Comparison of ENCODE assay signal across 8 cellular contexts in the genomic region with DNA sequence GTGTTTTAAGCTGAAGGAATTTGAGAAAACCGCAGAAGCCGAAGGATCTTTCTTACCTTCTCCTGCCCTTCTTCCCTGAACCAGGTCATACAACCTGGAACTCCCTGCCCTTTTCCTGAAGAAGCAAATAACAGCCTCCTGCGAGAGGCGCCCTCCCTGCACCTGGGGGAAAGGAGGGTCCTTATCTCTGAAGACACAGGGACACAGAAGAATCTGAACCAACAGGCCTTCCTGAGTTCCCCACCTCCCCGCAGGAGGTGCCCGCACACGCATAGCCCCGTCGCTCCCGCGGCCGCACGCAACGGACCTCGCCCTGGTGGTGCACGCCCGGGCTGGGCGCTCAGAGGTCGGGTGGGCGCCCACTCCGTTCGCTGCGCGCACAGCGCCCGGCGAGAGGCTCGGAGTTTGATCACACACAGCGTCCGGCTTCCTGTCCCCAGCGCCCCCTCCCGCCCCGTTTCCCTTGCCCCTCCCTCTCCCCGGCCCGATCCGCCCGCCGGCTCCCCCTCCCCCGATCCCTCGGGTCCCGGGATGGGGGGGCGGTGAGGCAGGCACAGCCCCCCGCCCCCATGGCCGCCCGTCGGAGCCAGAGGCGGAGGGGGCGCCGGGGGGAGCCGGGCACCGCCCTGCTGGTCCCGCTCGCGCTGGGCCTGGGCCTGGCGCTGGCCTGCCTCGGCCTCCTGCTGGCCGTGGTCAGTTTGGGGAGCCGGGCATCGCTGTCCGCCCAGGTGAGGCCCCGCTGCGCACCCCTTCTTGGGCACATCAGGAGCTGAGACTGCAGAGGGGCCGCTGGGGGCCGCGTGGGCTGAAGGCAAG. TPM values are rescaled to one million over a fixed set of nuclear protein-coding genes. Genes with fewer than 3 reads are reported as not detected.
DNase-seq lines count a peak whose midpoint lies in the region; ATAC-seq, FAIRE-seq and TF ChIP-seq lines count a peak whose summit lies in the region.

A gene with protein sequence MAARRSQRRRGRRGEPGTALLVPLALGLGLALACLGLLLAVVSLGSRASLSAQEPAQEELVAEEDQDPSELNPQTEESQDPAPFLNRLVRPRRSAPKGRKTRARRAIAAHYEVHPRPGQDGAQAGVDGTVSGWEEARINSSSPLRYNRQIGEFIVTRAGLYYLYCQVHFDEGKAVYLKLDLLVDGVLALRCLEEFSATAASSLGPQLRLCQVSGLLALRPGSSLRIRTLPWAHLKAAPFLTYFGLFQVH (plus strand): TSS at position 474 of the 816 bp plus-strand sequence. CDS start 96 bp downstream, at position 570.

- peaks cover 15% of the 10 kb centered on the region for H3K36me3 Mint-ChIP-seq in stimulated activated effector memory CD8-positive, alpha-beta T cell treated with anti-CD3 and anti-CD28 coated beads, Interleukin-12 subunit alpha, Interleukin-12 subunit beta, amount 100 ng/mL, for 72 hours

- H3K4ac ChIP-seq in mesendoderm (ENCODE audit: low read depth, low read length): no peak within 1 kb of the TSS

- POLR2A ChIA-PET in A549 (lab: Yijun Ruan, JAX): interaction anchor here (0.6 to 1.7 kb wide), 3 partner anchors 11 to 64 kb away, joined by 3 to 9 read pairs (median 5); partner anchors contain the start of gene MPDU1

- H3K9ac ChIP-seq in endocrine pancreas (ENCODE audit: control insufficient read depth, insufficient read depth, low read length) (peak within 1 kb of the TSS; percentile 68), mesendoderm (ENCODE audit: low read length) (peak within 1 kb of the TSS; percentile 85)

- H3K4me3 ChIP-seq in A549 (peak within 1 kb of the TSS; percentile 63), endocrine pancreas (ENCODE audit: control insufficient read depth, insufficient read depth, low read length) (peak within 1 kb of the TSS; percentile 29), mesendoderm (ENCODE audit: low read length) (peak within 1 kb of the TSS; percentile 61)

- H3K36me3 ChIP-seq in endocrine pancreas (ENCODE audit: control insufficient read depth, insufficient read depth, low read length) (no peaks in the 10 kb centered on the region), mesendoderm (ENCODE audit: control insufficient read depth, insufficient read depth, low read length) (no peaks in the 10 kb centered on the region)

- no peak within 1 kb of the TSS for H4K5ac ChIP-seq in mesendoderm (ENCODE audit: low read length)

- TF ChIP-seq POLR2A in A549 (IDR thresholded peaks at IDR 0.05; ENCODE audit: low read length) (peak; percentile 82), H54 (IDR thresholded peaks at IDR 0.05; ENCODE audit: low read depth, low read length) (peak; percentile 52)

- no peak within 1 kb of the TSS for H2BK5ac ChIP-seq in mesendoderm (ENCODE audit: low read length)

- peaks cover 59% of the 10 kb centered on the region for H3K4me1 Mint-ChIP-seq in stimulated activated effector memory CD8-positive, alpha-beta T cell treated with anti-CD3 and anti-CD28 coated beads, Interleukin-12 subunit alpha, Interleukin-12 subunit beta, amount 100 ng/mL, for 72 hours

- H3K4me1 ChIP-seq in A549: peaks cover 17% of the 10 kb centered on the region
- no peaks in the 10 kb centered on the region for H3K4me1 ChIP-seq in endocrine pancreas (ENCODE audit: control insufficient read depth, insufficient read depth, low read length)
- H3K4me1 ChIP-seq in mesendoderm (ENCODE audit: control insufficient read depth, low read depth, low read length): no peaks in the 10 kb centered on the region

- TF ChIP-seq EP300 in A549 (IDR thresholded peaks at IDR 0.05): no peak

- H3K79me2 ChIP-seq in mesendoderm (ENCODE audit: control insufficient read depth, insufficient read depth, low read length): no peaks in the 10 kb centered on the region

- no peak within 1 kb of the TSS for H2BK15ac ChIP-seq in mesendoderm (replicated peaks; ENCODE audit: low read depth)

- ATAC-seq in A549: peak; percentile 89
- ATAC-seq in stimulated activated effector memory CD8-positive, alpha-beta T cell treated with anti-CD3 and anti-CD28 coated beads, Interleukin-12 subunit alpha, Interleukin-12 subunit beta, amount 100 ng/mL, for 72 hours: peak; percentile 80

- H3K4me2 ChIP-seq in A549 (peak within 1 kb of the TSS; percentile 84), mesendoderm (ENCODE audit: low read length) (peak within 1 kb of the TSS; percentile 95)

- H3K18ac ChIP-seq in mesendoderm (ENCODE audit: low read length): peak within 1 kb of the TSS; percentile 12

- 10% methylated on average over 17 of the region's 65 CpGs for WGBS in A549 (ENCODE audit: missing lambda C conversion rate)
- WGBS in mesendoderm (ENCODE audit: extremely low coverage, insufficient coverage, low lambda C conversion rate): no CpG with 5 or more reads among the region's 65 CpGs

- H3K27me3 ChIP-seq in endocrine pancreas (ENCODE audit: control insufficient read depth, insufficient read depth, low read length) (no peaks in the 10 kb centered on the region), mesendoderm (ENCODE audit: insufficient read depth, low read length, poor library complexity) (no peaks in the 10 kb centered on the region)

- no peaks in the 10 kb centered on the region for H3K9me3 Mint-ChIP-seq in stimulated activated effector memory CD8-positive, alpha-beta T cell treated with anti-CD3 and anti-CD28 coated beads, Interleukin-12 subunit alpha, Interleukin-12 subunit beta, amount 100 ng/mL, for 72 hours

- H3K27ac Mint-ChIP-seq in stimulated activated effector memory CD8-positive, alpha-beta T cell treated with anti-CD3 and anti-CD28 coated beads, Interleukin-12 subunit alpha, Interleukin-12 subunit beta, amount 100 ng/mL, for 72 hours: peak within 1 kb of the TSS; percentile 93

- H3K9me3 ChIP-seq in A549 (no peaks in the 10 kb centered on the region), endocrine pancreas (ENCODE audit: control insufficient read depth, low read length) (no peaks in the 10 kb centered on the region)

- H3K23ac ChIP-seq in mesendoderm (ENCODE audit: low read length): peak within 1 kb of the TSS; percentile 80

- H3K4me3 Mint-ChIP-seq in stimulated activated effector memory CD8-positive, alpha-beta T cell treated with anti-CD3 and anti-CD28 coated beads, Interleukin-12 subunit alpha, Interleukin-12 subunit beta, amount 100 ng/mL, for 72 hours: peak within 1 kb of the TSS; percentile 79

- CTCF ChIA-PET in A549 (lab: Yijun Ruan, JAX): interaction anchor here (0.6 to 16.8 kb wide), 16 partner anchors 8 to 195 kb away, joined by 3 to 190 read pairs (median 4); partner anchors contain the start of genes SENP3, TMEM95 and TNFSF13

- FAIRE-seq in A549 (lab: Jason Lieb, UNC) (no peak), H54 (lab: Jason Lieb, UNC) (no peak)

- H3K79me1 ChIP-seq in mesendoderm (ENCODE audit: low read length): no peaks in the 10 kb centered on the region

- no peak within 1 kb of the TSS for H4K8ac ChIP-seq in mesendoderm (ENCODE audit: low read depth, low read length)

- H3K27ac ChIP-seq in A549: peak within 1 kb of the TSS; percentile 81 to 90
- no peak within 1 kb of the TSS for H3K27ac ChIP-seq in mesendoderm (ENCODE audit: low read depth, low read length)

- no peak within 1 kb of the TSS for H2BK120ac ChIP-seq in mesendoderm (ENCODE audit: low read depth, low read length)

- TF ChIP-seq RAD21 in A549 (conservative IDR thresholded peaks at IDR 0.05 in 1 of 2, IDR thresholded peaks at IDR 0.05 in 1 of 2): no peak

- H2AK5ac ChIP-seq in mesendoderm (ENCODE audit: low read length): no peak within 1 kb of the TSS

- peak; percentile 19; the same call in 1 of the 3 replicates for TF ChIP-seq CTCF in A549 (IDR thresholded peaks at IDR 0.05)

- peak in 1 of 2 experiments; percentile 42 for DNase-seq in A549 (ENCODE audit: low read depth in 1 of 2, low spot score in 1 of 2)
- DNase-seq in H54 (ENCODE audit: insufficient read length, low spot score): peak; percentile 41
- peak; percentile 67 to 72 for DNase-seq in activated CD4-positive, alpha-beta T cell treated with anti-CD3 and anti-CD28 coated beads, Interleukin-2, amount 50 U/mL, for 48 hours
- peak; percentile 44 for DNase-seq in mesendoderm
- DNase-seq in stimulated activated effector memory CD8-positive, alpha-beta T cell treated with anti-CD3 and anti-CD28 coated beads, Interleukin-12 subunit alpha, Interleukin-12 subunit beta, amount 100 ng/mL, for 72 hours (ENCODE audit: low spot score in 2 of 2): peak; percentile 45 to 80
- DNase-seq in NCI-H2107 (lab: John Stamatoyannopoulos, UW): no peak
- no peak for DNase-seq in NCI-H446 treated with DMSO at 0.1 percent for 48 hours (lab: John Stamatoyannopoulos, UW)

- H3K56ac ChIP-seq in mesendoderm (ENCODE audit: low read length): peak within 1 kb of the TSS; percentile 95

TF ChIP-seq in A549, 52 proteins besides CTCF, POLR2A, EP300 and RAD21 (continues in another document):
- TF ChIP-seq, protein P1, sequence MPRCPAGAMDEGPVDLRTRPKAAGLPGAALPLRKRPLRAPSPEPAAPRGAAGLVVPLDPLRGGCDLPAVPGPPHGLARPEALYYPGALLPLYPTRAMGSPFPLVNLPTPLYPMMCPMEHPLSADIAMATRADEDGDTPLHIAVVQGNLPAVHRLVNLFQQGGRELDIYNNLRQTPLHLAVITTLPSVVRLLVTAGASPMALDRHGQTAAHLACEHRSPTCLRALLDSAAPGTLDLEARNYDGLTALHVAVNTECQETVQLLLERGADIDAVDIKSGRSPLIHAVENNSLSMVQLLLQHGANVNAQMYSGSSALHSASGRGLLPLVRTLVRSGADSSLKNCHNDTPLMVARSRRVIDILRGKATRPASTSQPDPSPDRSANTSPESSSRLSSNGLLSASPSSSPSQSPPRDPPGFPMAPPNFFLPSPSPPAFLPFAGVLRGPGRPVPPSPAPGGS (IDR thresholded peaks at IDR 0.05): peak; percentile 78; the same call in 2 of the 3 replicates
- TF ChIP-seq PHF8 (IDR thresholded peaks at IDR 0.05; ENCODE audit: borderline replicate concordance, low read depth): peak; percentile 68
- peak; percentile 28 to 55; a peak in 2 of 5 replicates for TF ChIP-seq JUN (IDR thresholded peaks at IDR 0.05)
- TF ChIP-seq ESRRA (IDR thresholded peaks at IDR 0.05; ENCODE audit: borderline replicate concordance, low read length): no peak
- TF ChIP-seq RNF2 (IDR thresholded peaks at IDR 0.05; ENCODE audit: borderline replicate concordance, low read depth): 0 out of 2 replicates have a peak, but pooled peaks have one; percentile 34
- TF ChIP-seq MAX (IDR thresholded peaks at IDR 0.05): no peak
- TF ChIP-seq EHMT2 (IDR thresholded peaks at IDR 0.05; ENCODE audit: low read depth): no peak
- TF ChIP-seq SMC3 (IDR thresholded peaks at IDR 0.05): peak; percentile 33; the same call in 1 of the 3 replicates

RNA-seq across cellular contexts. Expression of the gene that starts here (rescaled TPM):
- polyA plus RNA-seq in A549 (2011; rRNA removed) (11.9 and 12.4 TPM in 2 replicates), A549 (2017; fragmentation: RNase III; extraction: RNeasy Plus Mini Kit Qiagen cat#74134 plus additional on column Dnase treatment) (7.9 to 9.9 TPM (median 9.7 TPM) in 3 replicates)
- polyA plus RNA-seq in A549 (2012; cell fraction: cytosol; rRNA removed): 15.2 and 16.6 TPM in 2 replicates
- 8.7 and 10.0 TPM in 2 replicates for polyA plus RNA-seq in A549 (2012; cell fraction: nucleus; rRNA removed)
- 2.7 and 3.3 TPM in 2 replicates for polyA minus RNA-seq in A549 (2011; rRNA and poly(A)+ RNA removed)
- 1.9 TPM for polyA plus RNA-seq in mesendoderm (2013, experiment 1 of 2)
- polyA plus RNA-seq in mesendoderm (2013, experiment 2 of 2): 2.1 TPM

Comparison
In these comparisons a context has a peak if more than half of its experiments do, and no peak if none do; other contexts are left out.
1. DNase-seq: peak in H54 (single experiment), activated CD4-positive, alpha-beta T cell treated with anti-CD3 and anti-CD28 coated beads, Interleukin-2, amount 50 U/mL, for 48 hours (2 of 2), mesendoderm (single experiment) and stimulated activated effector memory CD8-positive, alpha-beta T cell treated with anti-CD3 and anti-CD28 coated beads, Interleukin-12 subunit alpha, Interleukin-12 subunit beta, amount 100 ng/mL, for 72 hours (2 of 2); none in NCI-H2107 (single experiment) and NCI-H446 treated with DMSO at 0.1 percent for 48 hours (single experiment).
2. Peak in every context shown above with its lines, with median percentiles within 50 percentile points of each other: H3K4me3 ChIP-seq.